Comparison of ENCODE assay signal across 13 cellular contexts in genomic region chr2:9097871-9098270, GRCh38.
DNase-seq lines count a peak whose midpoint lies in the region; ATAC-seq and TF ChIP-seq lines count a peak whose summit lies in the region.
"Had no signal": no experiment of that assay in that cellular context is flagged by ENCODE, and none has a peak within 500 bp of the region (broad histone marks: within the 10 kb centered on the region; RNA-seq: fewer than 3 reads in every experiment).

No MANE protein-coding gene starts in this region.

- no peak overlapping the region for H3K4me3 Mint-ChIP-seq in Calu3 (ENCODE audit: low read depth, unreplicated experiment)
- H3K4me3 Mint-ChIP-seq: B cell, CD14-positive monocyte had no signal

- no peak for TF ChIP-seq CTCF in Calu3 (IDR thresholded peaks at IDR 0.05; ENCODE audit: unreplicated experiment)

- no peak overlapping the region for H3K27ac Mint-ChIP-seq in Calu3 (ENCODE audit: unreplicated experiment)
- H3K27ac Mint-ChIP-seq: B cell, CD14-positive monocyte had no signal

- peaks cover 14% of the 10 kb centered on the region for H3K4me1 Mint-ChIP-seq in Calu3 (ENCODE audit: low read depth, unreplicated experiment)

- DNase-seq in COLO829 (ENCODE audit: low spot score) = peak; percentile 72
- DNase-seq in SK-MEL-5 (ENCODE audit: low read depth, low spot score) = peak; percentile 39
- DNase-seq in foreskin melanocyte = peak; percentile 85
- DNase-seq in stimulated activated CD4-positive, alpha-beta T cell treated with anti-CD3 and anti-CD28 coated beads, Interleukin-4, amount 100 ng/mL, for 1 hour = no peak
- DNase-seq in Calu3 = no peak
- DNase-seq: DMS153, DMS79 treated with DMSO at 0.1 percent for 48 hours, EL, Karpas-422 had no signal

- no TSS peak for BruUV-seq in Calu3 (replicated peaks; lab: Mats Ljungman, UMichigan)

- CTCF ChIA-PET in Calu3 (lab: Charles Lee) = no interaction called here

- ATAC-seq in HG03571 (IDR thresholded peaks at IDR 0.05; ENCODE audit: unreplicated experiment) = no peak
- no peak for ATAC-seq in HG02973 (IDR thresholded peaks at IDR 0.05; ENCODE audit: unreplicated experiment)

- H3K9me3 Mint-ChIP-seq in Calu3 (ENCODE audit: low read depth, unreplicated experiment) = no peaks in the 10 kb centered on the region

- in situ Hi-C loops in SK-MEL-5 (cut with HindIII; ENCODE audit: low pct_unique_long_range_greater_than_20kb, low sequenced_read_pairs) = no loop called here

- peaks cover 2% of the 10 kb centered on the region for H3K36me3 Mint-ChIP-seq in Calu3 (ENCODE audit: insufficient read depth, unreplicated experiment)
- H3K36me3 Mint-ChIP-seq: CD14-positive monocyte had no signal

- H3K27me3 Mint-ChIP-seq in Calu3 (ENCODE audit: unreplicated experiment) = peaks cover 15% of the 10 kb centered on the region

- intact Hi-C loops in Calu3 (cut with micrococcal nuclease; ENCODE audit: unreplicated experiment) = no loop called here

Comparison
In these comparisons a context has a peak if more than half of its experiments do, and no peak if none do; other contexts are left out.
1. DNase-seq: peak in COLO829 (single experiment), SK-MEL-5 (single experiment) and foreskin melanocyte (single experiment); none in stimulated activated CD4-positive, alpha-beta T cell treated with anti-CD3 and anti-CD28 coated beads, Interleukin-4, amount 100 ng/mL, for 1 hour (single experiment) and Calu3 (single experiment).